ENCODE assay signal across 23 cellular contexts in genomic region chr18:6938003-6938402, GRCh38.
"Had no signal": no experiment of that assay in that cellular context is flagged by ENCODE, and none has a peak within 500 bp of the region (broad histone marks: within the 10 kb centered on the region; RNA-seq: fewer than 3 reads in every experiment).

No MANE protein-coding gene starts in this region.

- H3K9me3 Mint-ChIP-seq: dendritic cell treated with granulocyte-macrophage colony-stimulating factor and Interleukin-4, amounts not matched to agents 40 ng/mL and 50 ng/mL, for 4 days; memory B cell; type B pancreatic cell had no signal

- H3K36me3 ChIP-seq: gastrocnemius medialis, ovary, right lobe of liver, stomach had no signal

- H3K9me3 ChIP-seq: gastrocnemius medialis, ovary, right lobe of liver, stomach, thyroid gland had no signal

- DNase-seq: central memory CD4-positive, alpha-beta T cell; effector memory CD8-positive, alpha-beta T cell; foreskin fibroblast; gastrocnemius medialis; head of caudate nucleus; natural killer cell; occipital lobe; ovary; posterior cingulate gyrus; right lobe of liver; stimulated activated CD4-positive, alpha-beta T cell treated with anti-CD3 and anti-CD28 coated beads, Interleukin-12 subunit alpha, Interleukin-12 subunit beta, amount 100 ng/mL, for 4 hours; stimulated activated CD4-positive, alpha-beta T cell treated with anti-CD3 and anti-CD28 coated beads, Interleukin-1b, Interleukin-23, amount 100 ng/mL, for 48 hours; stimulated activated CD4-positive, alpha-beta T cell treated with anti-CD3 and anti-CD28 coated beads, Interleukin-4, amount 100 ng/mL, for 1 hour; stimulated activated CD8-positive, alpha-beta memory T cell treated with anti-CD3 and anti-CD28 coated beads, Interleukin-4, amount 100 ng/mL, for 48 hours; stimulated activated naive CD4-positive, alpha-beta T cell treated with Interleukin-2 at 50 U/mL for 16 hours; stomach; thyroid gland had no signal

- H3K4me3 ChIP-seq: gastrocnemius medialis, lung, ovary, right lobe of liver, smooth muscle cell, stomach, thyroid gland had no signal

- H3K27ac Mint-ChIP-seq: dendritic cell treated with granulocyte-macrophage colony-stimulating factor and Interleukin-4, amounts not matched to agents 40 ng/mL and 50 ng/mL, for 4 days; effector memory CD8-positive, alpha-beta T cell; memory B cell; natural killer cell; type B pancreatic cell had no signal

- H3K4me1 Mint-ChIP-seq: memory B cell, natural killer cell had no signal

- H3K27me3 ChIP-seq: ovary, right lobe of liver, stomach, thyroid gland had no signal

- H3K27me3 Mint-ChIP-seq: effector memory CD8-positive, alpha-beta T cell; type B pancreatic cell had no signal

- ATAC-seq: effector memory CD8-positive, alpha-beta T cell; gastrocnemius medialis; left lobe of liver; natural killer cell; right lobe of liver had no signal

- H3K4me3 Mint-ChIP-seq: dendritic cell treated with granulocyte-macrophage colony-stimulating factor and Interleukin-4, amounts not matched to agents 40 ng/mL and 50 ng/mL, for 4 days; effector memory CD8-positive, alpha-beta T cell; memory B cell; natural killer cell; type B pancreatic cell had no signal

- H3K4me1 ChIP-seq: gastrocnemius medialis, right lobe of liver, thyroid gland had no signal

- H3K27ac ChIP-seq: gastrocnemius medialis, ovary, right lobe of liver, stomach, thyroid gland had no signal

- H3K36me3 Mint-ChIP-seq: memory B cell, natural killer cell had no signal
